ENCODE assay signal across 8 cellular contexts in the genomic region with DNA sequence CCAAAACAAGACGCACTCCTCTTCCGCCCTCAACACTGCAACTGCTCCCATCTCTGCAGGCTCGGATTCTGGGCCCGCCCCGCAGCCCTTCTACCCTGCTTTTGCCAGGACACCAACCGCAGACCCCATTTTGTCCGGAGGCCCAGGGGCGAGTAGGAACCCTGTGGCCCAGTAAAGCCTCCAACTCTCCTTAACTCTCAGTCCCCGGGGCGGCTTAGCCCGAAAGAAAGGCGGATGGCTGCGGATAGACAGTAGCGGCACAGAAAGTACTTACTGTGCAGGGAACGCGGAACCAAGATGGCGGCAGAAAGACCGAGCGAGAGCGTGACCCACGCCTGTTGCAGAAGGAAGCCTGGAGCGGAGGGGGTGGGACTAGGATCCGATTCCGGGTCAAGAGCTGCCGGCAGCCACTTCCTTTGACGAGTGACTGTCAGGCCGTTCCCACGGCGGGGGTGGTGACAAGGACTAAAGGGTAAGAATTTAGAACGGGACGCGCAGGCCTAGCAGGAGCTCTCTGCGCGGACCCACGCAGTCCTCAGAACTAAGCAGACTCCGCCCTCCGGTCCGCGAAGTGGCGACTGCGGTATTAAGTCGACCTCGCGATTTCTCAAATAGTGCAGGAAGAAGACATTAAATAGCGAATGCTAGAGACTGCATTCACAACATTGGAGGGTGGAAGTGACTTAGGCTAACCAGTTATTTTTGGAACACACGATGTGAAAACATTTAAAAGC. TPM values are rescaled to one million over a fixed set of nuclear protein-coding genes. Genes with fewer than 3 reads are reported as not detected.
DNase-seq lines count a peak whose midpoint lies in the region; ATAC-seq and TF ChIP-seq lines count a peak whose summit lies in the region.

Gene NACA, minus strand, starts transcription at position 311 of the 734 bp plus-strand sequence. CDS start 778 bp downstream, outside the sequence.

- H3K27ac Mint-ChIP-seq in IgD-negative memory B cell: peak within 1 kb of the TSS; percentile 79 to 98 (median 98)

- H3K27me3 Mint-ChIP-seq in IgD-negative memory B cell: no peaks in the 10 kb centered on the region

- peak within 1 kb of the TSS; percentile 87 to 99 (median 97) for H3K4me3 Mint-ChIP-seq in IgD-negative memory B cell

- H3K4me1 ChIP-seq in mucosa of descending colon (ENCODE audit: low read depth): peaks cover 32% of the 10 kb centered on the region

- H3K36me3 ChIP-seq in mucosa of descending colon (ENCODE audit: low read depth): no peaks in the 10 kb centered on the region

- DNase-seq in DMS 273 treated with DMSO at 0.1 percent for 48 hours (lab: John Stamatoyannopoulos, UW): peak; percentile 92
- DNase-seq in OCI-M2 (lab: John Stamatoyannopoulos, UW; ENCODE audit: unreplicated experiment): peak; percentile 64
- peak; percentile 95 for DNase-seq in activated T-cell treated with anti-CD3 and anti-CD28 coated beads for 4 hours
- peak; percentile 99 for DNase-seq in epithelial cell of esophagus (ENCODE audit: low read depth)
- peak; percentile 97 to 99 (median 99) for DNase-seq in mucosa of descending colon
- peak; percentile 98 for DNase-seq in stimulated activated CD8-positive, alpha-beta memory T cell treated with anti-CD3 and anti-CD28 coated beads, Interleukin-4, amount 100 ng/mL, for 24 hours (ENCODE audit: low read depth)

- H3K9me3 Mint-ChIP-seq in IgD-negative memory B cell: no peaks in the 10 kb centered on the region

- ATAC-seq in GM21529 (IDR thresholded peaks at IDR 0.05; ENCODE audit: unreplicated experiment) (peak; percentile 95), mucosa of descending colon (peak; percentile 98)

- H3K4me3 ChIP-seq in epithelial cell of esophagus (ENCODE audit: low read length): peak within 1 kb of the TSS; percentile 97
- peak within 1 kb of the TSS; percentile 87 for H3K4me3 ChIP-seq in mucosa of descending colon

- H3K36me3 Mint-ChIP-seq in IgD-negative memory B cell: peaks cover 2% of the 10 kb centered on the region

- intact Hi-C loops in mucosa of descending colon (cut with DNase I, micrococcal nuclease): no loop called here

- no peak for TF ChIP-seq CTCF in epithelial cell of esophagus (IDR thresholded peaks at IDR 0.05; ENCODE audit: insufficient read depth, low read depth, low read length, missing control alignments)
- no peak for TF ChIP-seq CTCF in mucosa of descending colon (IDR thresholded peaks at IDR 0.05)

- H3K4me1 Mint-ChIP-seq in IgD-negative memory B cell: peaks cover 37 to 49% (median 38%) of the 10 kb centered on the region in 3 donors

- H3K9me3 ChIP-seq in mucosa of descending colon: no peaks in the 10 kb centered on the region

RNA-seq across cellular contexts. Expression of gene NACA, which starts in this region (rescaled TPM):
- 1,127 TPM for polyA plus RNA-seq in IgD-negative memory B cell
- 100 to 1,000 TPM; 507 to 753 (median 639) TPM for total RNA-seq in mucosa of descending colon

Comparison
In these comparisons a context has a peak if more than half of its experiments do, and no peak if none do; other contexts are left out.
1. Peak in every context shown above with its lines: DNase-seq, ATAC-seq and H3K4me3 ChIP-seq.